8 cellular contexts compared by ENCODE assay signal in the genomic region with DNA sequence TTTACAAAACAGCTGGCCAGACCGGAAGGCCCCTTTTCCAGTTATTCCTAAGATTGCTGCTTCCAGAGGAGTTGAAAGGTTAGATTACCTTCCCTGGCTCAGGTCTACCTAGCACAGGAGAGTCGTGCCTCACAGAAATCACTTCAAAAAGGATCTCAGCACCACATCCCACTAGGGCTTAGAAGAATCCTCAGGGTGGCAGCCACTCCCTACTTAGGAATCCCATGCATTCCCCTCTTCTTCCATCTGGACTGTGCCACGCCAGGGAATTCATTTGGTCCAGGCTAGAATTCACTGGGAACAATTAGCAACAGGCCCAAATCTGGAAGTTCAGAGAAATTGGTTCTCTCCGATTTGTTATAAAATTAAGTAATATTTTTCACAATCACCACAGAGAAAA.
DNase-seq lines count a peak whose midpoint lies in the region; ATAC-seq and TF ChIP-seq lines count a peak whose summit lies in the region.

No MANE protein-coding gene starts in this region.

- H3K36me3 Mint-ChIP-seq in naive thymus-derived CD4-positive, alpha-beta T cell, result peaks cover 0 to 3% (median 0%) of the 10 kb centered on the region in 5 donors

- no peak overlapping the region for H3K27ac ChIP-seq in HUES64 (ENCODE audit: low read depth, low read length)
- H3K27ac ChIP-seq in naive thymus-derived CD4-positive, alpha-beta T cell (ENCODE audit: low read depth, low read length), result no peak overlapping the region

- CTCF ChIA-PET in naive thymus-derived CD4-positive, alpha-beta T cell (lab: Charles Lee), result no interaction called here

- H3K27me3 Mint-ChIP-seq in naive thymus-derived CD4-positive, alpha-beta T cell, result peaks cover 47 to 58% (median 55%) of the 10 kb centered on the region in 5 donors

- peaks cover 0 to 7% (median 0%) of the 10 kb centered on the region in 11 donors for H3K9me3 Mint-ChIP-seq in naive thymus-derived CD4-positive, alpha-beta T cell

- POLR2A ChIA-PET in naive thymus-derived CD4-positive, alpha-beta T cell (lab: Charles Lee), result no interaction called here

- no peak for TF ChIP-seq CTCF in AG09309 (IDR thresholded peaks at IDR 0.05; ENCODE audit: control insufficient read depth, insufficient read depth, low read depth, low read length, missing control alignments)

- H3K4me1 Mint-ChIP-seq in naive thymus-derived CD4-positive, alpha-beta T cell, result peaks cover 12 to 18% (median 13%) of the 10 kb centered on the region in 7 donors

- H3K9me3 ChIP-seq in HUES64 (ENCODE audit: insufficient read depth, low read depth, low read length), result no peaks in the 10 kb centered on the region
- no peaks in the 10 kb centered on the region for H3K9me3 ChIP-seq in naive thymus-derived CD4-positive, alpha-beta T cell (ENCODE audit: control insufficient read depth in 2 of 3, low read length in 3 of 3)

- DNase-seq in AG09309 (ENCODE audit: low read depth), result peak; percentile 20
- DNase-seq in dedifferentiated amniotic fluid mesenchymal stem cell (ENCODE audit: extremely low spot score), result peak; percentile 46
- no peak for DNase-seq in naive thymus-derived CD4-positive, alpha-beta T cell

- H3K4me3 ChIP-seq in AG09309 (ENCODE audit: control insufficient read depth, low read depth, low read length) (peak overlapping the region; percentile 6; the same call in 1 of the 2 replicates), HUES64 (ENCODE audit: low read length) (peak overlapping the region; percentile 66)
- no peak overlapping the region for H3K4me3 ChIP-seq in naive thymus-derived CD4-positive, alpha-beta T cell (ENCODE audit: low read length)

- peaks cover 19% of the 10 kb centered on the region for H3K4me1 ChIP-seq in HUES64 (ENCODE audit: insufficient read depth, low read length)
- no peaks in the 10 kb centered on the region for H3K4me1 ChIP-seq in naive thymus-derived CD4-positive, alpha-beta T cell (ENCODE audit: control insufficient read depth in 2 of 2, insufficient read depth in 2 of 2, low read length in 2 of 2)

- intact Hi-C loops in naive thymus-derived CD4-positive, alpha-beta T cell (cut with micrococcal nuclease), result no loop called here

- no peak for ATAC-seq in naive thymus-derived CD4-positive, alpha-beta T cell
- no peak for ATAC-seq in GM19452 (IDR thresholded peaks at IDR 0.05; ENCODE audit: unreplicated experiment)
- ATAC-seq in GM19023 (IDR thresholded peaks at IDR 0.05; ENCODE audit: unreplicated experiment), result no peak
- no peak for ATAC-seq in HG02678 (IDR thresholded peaks at IDR 0.05; ENCODE audit: unreplicated experiment)
- no peak for ATAC-seq in HG03159 (IDR thresholded peaks at IDR 0.05; ENCODE audit: unreplicated experiment)

- WGBS in HUES64, result 68% methylated on average over 4 of the region's 4 CpGs

- H3K9ac ChIP-seq in HUES64 (ENCODE audit: low read depth, low read length), result no peak overlapping the region

- H3K4me3 Mint-ChIP-seq in naive thymus-derived CD4-positive, alpha-beta T cell, result peak overlapping the region in 6 of 10 donors; percentile 33 to 84 (median 55)

- no peaks in the 10 kb centered on the region for H3K36me3 ChIP-seq in HUES64 (ENCODE audit: insufficient read depth, low read length)
- no peaks in the 10 kb centered on the region for H3K36me3 ChIP-seq in naive thymus-derived CD4-positive, alpha-beta T cell (ENCODE audit: control insufficient read depth in 2 of 3, insufficient read depth in 3 of 3, low read length in 3 of 3)

- no peak overlapping the region for H3K27ac Mint-ChIP-seq in naive thymus-derived CD4-positive, alpha-beta T cell

- 0 out of 2 replicates have a peak, but pooled peaks cover 6% of the 10 kb centered on the region for H3K27me3 ChIP-seq in HUES64 (ENCODE audit: insufficient read depth, low read length)
- H3K27me3 ChIP-seq in naive thymus-derived CD4-positive, alpha-beta T cell (ENCODE audit: control insufficient read depth in 2 of 2, insufficient read depth in 2 of 2, low read length in 2 of 2), result no peaks in the 10 kb centered on the region

Comparison
In these comparisons a context has a peak if more than half of its experiments do, and no peak if none do; other contexts are left out.
1. DNase-seq: peak in AG09309 (single experiment) and dedifferentiated amniotic fluid mesenchymal stem cell (single experiment); none in naive thymus-derived CD4-positive, alpha-beta T cell (0 of 9).